Comparison of ENCODE assay signal across 21 cellular contexts in genomic region chr16:67767953-67768352, GRCh38. TPM values are rescaled to one million over a fixed set of nuclear protein-coding genes. Genes with fewer than 3 reads are reported as not detected.
DNase-seq lines count a peak whose midpoint lies in the region; ATAC-seq, FAIRE-seq and TF ChIP-seq lines count a peak whose summit lies in the region.
"Had no signal": no experiment of that assay in that cellular context is flagged by ENCODE, and none has a peak within 500 bp of the region (broad histone marks: within the 10 kb centered on the region; RNA-seq: fewer than 3 reads in every experiment).

No MANE protein-coding gene starts in this region.

- no peak for TF ChIP-seq CTCF in RWPE1 (conservative IDR thresholded peaks at IDR 0.05; ENCODE audit: low read depth)
- TF ChIP-seq CTCF in endothelial cell of umbilical vein (IDR thresholded peaks at IDR 0.05; ENCODE audit: extremely low read depth in 1 of 2, insufficient read depth in 1 of 2, low read depth in 1 of 2, low read length in 2 of 2) = no peak
- TF ChIP-seq CTCF in osteoblast (IDR thresholded peaks at IDR 0.05; ENCODE audit: extremely low read depth, low read depth, low read length) = no peak

- TF ChIP-seq POLR2A in endothelial cell of umbilical vein (IDR thresholded peaks at IDR 0.05; ENCODE audit: low read depth, low read length) = no peak

- dilution Hi-C loops in endothelial cell of umbilical vein (cut with MboI; ENCODE audit: extremely low pct_ligation_motif_present, low sequenced_read_pairs) = no loop called here

- POLR2A ChIA-PET in RWPE1 (lab: Yijun Ruan, JAX; ENCODE audit: low non-redundant PET) = no interaction called here
- POLR2A ChIA-PET in endothelial cell of umbilical vein (lab: Charles Lee) = interaction anchor here (0.6 kb wide), 1 partner anchor 39 kb away, joined by 3 read pairs; the partner anchor contains the start of genes RANBP10 and TSNAXIP1

- H3K9ac ChIP-seq in endothelial cell of umbilical vein (replicated peaks; ENCODE audit: extremely low read depth, insufficient read depth, low read length) = no peak overlapping the region

- H2AFZ ChIP-seq in endothelial cell of umbilical vein (ENCODE audit: low read depth, low read length) (no peak overlapping the region), osteoblast (ENCODE audit: low read length) (no peak overlapping the region)

- H3K79me2 ChIP-seq in endothelial cell of umbilical vein (ENCODE audit: control insufficient read depth, insufficient read depth, low read length) (no peaks in the 10 kb centered on the region), osteoblast (ENCODE audit: insufficient read depth, low read length) (peaks cover 8% of the 10 kb centered on the region)

- H4K20me1 ChIP-seq in endothelial cell of umbilical vein (replicated peaks; ENCODE audit: control insufficient read depth, extremely low read depth, insufficient read depth, low read length) (no peaks in the 10 kb centered on the region), osteoblast (ENCODE audit: insufficient read depth, low read length) (peaks cover 5% of the 10 kb centered on the region)

- peaks cover 42% of the 10 kb centered on the region for H3K4me1 ChIP-seq in endothelial cell of umbilical vein (ENCODE audit: control insufficient read depth, extremely low read depth, insufficient read depth, low read length)
- H3K4me1 ChIP-seq in osteoblast (ENCODE audit: insufficient read depth, low read length) = no peaks in the 10 kb centered on the region

- CTCF ChIA-PET in RWPE1 (lab: Yijun Ruan, JAX) = interaction anchor here (0.6 to 0.8 kb wide), 3 partner anchors 154 to 188 kb away, joined by 3 to 9 read pairs (median 4); no protein-coding TSS in a partner anchor
- CTCF ChIA-PET in endothelial cell of umbilical vein (lab: Charles Lee) = interaction anchor here (0.7 to 2.1 kb wide), 3 partner anchors 48 to 254 kb away, joined by 3 to 9 read pairs (median 3); no protein-coding TSS in a partner anchor

- intact Hi-C loops in endothelial cell of umbilical vein (cut with micrococcal nuclease) = no loop called here

- H3K27ac ChIP-seq in RWPE1 (peak overlapping the region; percentile 70), endothelial cell of umbilical vein (ENCODE audit: insufficient read depth, low read depth, low read length) (no peak overlapping the region), osteoblast (ENCODE audit: low read depth, low read length) (no peak overlapping the region)
- H3K27ac ChIP-seq: coronary artery, stomach had no signal

- H3K27me3 ChIP-seq in endothelial cell of umbilical vein (ENCODE audit: control insufficient read depth in 2 of 2, insufficient read depth in 2 of 2, low read length in 2 of 2) (no peaks in the 10 kb centered on the region), osteoblast (ENCODE audit: insufficient read depth, low read length) (no peaks in the 10 kb centered on the region)
- H3K27me3 ChIP-seq: stomach had no signal

- H3K9me1 ChIP-seq in endothelial cell of umbilical vein (replicated peaks; ENCODE audit: control insufficient read depth, extremely low read depth, insufficient read depth, low read length) = no peaks in the 10 kb centered on the region

- no peak overlapping the region for H3K4me2 ChIP-seq in endothelial cell of umbilical vein (ENCODE audit: insufficient read depth, low read length)
- H3K4me2 ChIP-seq in osteoblast (ENCODE audit: insufficient read depth, low read length) = no peak overlapping the region

- H3K4me3 ChIP-seq in endothelial cell of umbilical vein (replicated peaks in 1 of 3; ENCODE audit: insufficient read depth in 1 of 3, low read depth in 1 of 3, low read length in 3 of 3) (no peak overlapping the region), osteoblast (ENCODE audit: insufficient read depth, low read length) (no peak overlapping the region)
- H3K4me3 ChIP-seq: coronary artery, stomach had no signal

- H3K36me3 ChIP-seq in endothelial cell of umbilical vein (ENCODE audit: control insufficient read depth in 2 of 2, extremely low read depth in 1 of 2, insufficient read depth in 2 of 2, low read length in 2 of 2) (peaks cover 0 to 2% of the 10 kb centered on the region in 2 experiments), osteoblast (ENCODE audit: insufficient read depth, low read length) (peaks cover 4% of the 10 kb centered on the region)

- no peaks in the 10 kb centered on the region for H3K9me3 ChIP-seq in endothelial cell of umbilical vein (replicated peaks; ENCODE audit: control insufficient read depth, insufficient read depth, low read length)
- H3K9me3 ChIP-seq in osteoblast (ENCODE audit: low read depth, low read length) = no peaks in the 10 kb centered on the region
- H3K9me3 ChIP-seq: stomach had no signal

- DNase-seq in ELR (ENCODE audit: low read depth) (peak; percentile 85), RWPE1 (ENCODE audit: low spot score) (no peak), endothelial cell of umbilical vein (ENCODE audit: low read depth, low spot score) (no peak), osteoblast (ENCODE audit: insufficient read length, low spot score, missing footprints) (peak; percentile 77), GF-D8 (lab: John Stamatoyannopoulos, UW) (no peak)
- no peak for DNase-seq in stimulated activated CD4-positive, alpha-beta T cell treated with anti-CD3 and anti-CD28 coated beads, Interleukin-2, amount 100 ng/mL, for 24 hours
- DNase-seq: activated naive CD4-positive, alpha-beta T cell treated with anti-CD3 and anti-CD28 coated beads, Interleukin-2, amount 50 U/mL, for 16 hours; CD8-positive, alpha-beta memory T cell; glutamatergic neuron; KG1; NCI-H2029 treated with DMSO at 0.1 percent for 48 hours; NCI-H774; right cardiac atrium; SIG-M5; stomach had no signal

- BruUV-seq in endothelial cell of umbilical vein (replicated peaks; lab: Mats Ljungman, UMichigan) = no TSS peak

- peak; percentile 68 for FAIRE-seq in endothelial cell of umbilical vein (lab: Jason Lieb, UNC)
- FAIRE-seq: TTC549 had no signal

- no peak for ATAC-seq in HG03025 (IDR thresholded peaks at IDR 0.05; ENCODE audit: low FRiP score, unreplicated experiment)
- no peak for ATAC-seq in HG03439 (IDR thresholded peaks at IDR 0.05; ENCODE audit: unreplicated experiment)
- ATAC-seq: left lobe of liver; naive thymus-derived CD8-positive, alpha-beta T cell; right cardiac atrium had no signal

TF ChIP-seq in endothelial cell of umbilical vein, 7 proteins besides CTCF, POLR2A, EP300 and RAD21:
- TF ChIP-seq FOS (IDR thresholded peaks at IDR 0.05; ENCODE audit: borderline replicate concordance, insufficient read depth, low read length) = peak; percentile 40
- TF ChIP-seq MAX (IDR thresholded peaks at IDR 0.05; ENCODE audit: insufficient read depth, insufficient read length) = no peak
- peak; percentile 36 for TF ChIP-seq JUN (IDR thresholded peaks at IDR 0.05; ENCODE audit: borderline replicate concordance, insufficient read depth, insufficient read length, low read depth)

RNA-seq across cellular contexts. Expression of gene RANBP10, which starts 38.4 kb away (rescaled TPM):
- 20.6 and 25.6 TPM in 2 replicates for total RNA-seq in endothelial cell of umbilical vein
- polyA plus RNA-seq in endothelial cell of umbilical vein = 28.3 and 28.8 TPM in 2 replicates
- polyA plus RNA-seq in endothelial cell of umbilical vein (2011; cell fraction: cytosol; rRNA removed) = 16.6 and 17.2 TPM in 2 replicates
- 62.4 and 65.0 TPM in 2 replicates for polyA plus RNA-seq in endothelial cell of umbilical vein (2011; cell fraction: nucleus; rRNA removed)
- polyA plus RNA-seq in endothelial cell of umbilical vein (2012) = 15.2 and 15.6 TPM in 2 replicates
- polyA minus RNA-seq in endothelial cell of umbilical vein = 39.8 and 43.8 TPM in 2 replicates
- polyA minus RNA-seq in endothelial cell of umbilical vein (2011; cell fraction: cytosol; rRNA and poly(A)+ RNA removed) = 7.4 TPM
- polyA minus RNA-seq in endothelial cell of umbilical vein (2011; cell fraction: nucleus; rRNA and poly(A)+ RNA removed) = 22.9 and 25.6 TPM in 2 replicates
- 5.4 and 5.6 TPM in 2 replicates for total RNA-seq in osteoblast

RNA-seq across cellular contexts. Expression of gene TSNAXIP1, which starts 38.7 kb away (rescaled TPM):
- total RNA-seq in endothelial cell of umbilical vein = 0.95 and 1.0 TPM in 2 replicates
- polyA plus RNA-seq in endothelial cell of umbilical vein = 1.0 and 1.2 TPM in 2 replicates
- polyA plus RNA-seq in endothelial cell of umbilical vein (2011; cell fraction: cytosol; rRNA removed) = 0.32 and 0.79 TPM in 2 replicates
- 16.7 and 17.7 TPM in 2 replicates for polyA plus RNA-seq in endothelial cell of umbilical vein (2011; cell fraction: nucleus; rRNA removed)
- 0.79 and 0.88 TPM in 2 replicates for polyA plus RNA-seq in endothelial cell of umbilical vein (2012)
- 0.62 and 1.2 TPM in 2 replicates for polyA minus RNA-seq in endothelial cell of umbilical vein
- polyA minus RNA-seq in endothelial cell of umbilical vein (2011; cell fraction: cytosol; rRNA and poly(A)+ RNA removed) = not detected
- polyA minus RNA-seq in endothelial cell of umbilical vein (2011; cell fraction: nucleus; rRNA and poly(A)+ RNA removed) = 0.38 and 1.7 TPM in 2 replicates
- 0.88 and 1.8 TPM in 2 replicates for total RNA-seq in osteoblast

RNA-seq across cellular contexts. Expression of gene GFOD2, which starts 48.8 kb away (rescaled TPM):
- total RNA-seq in endothelial cell of umbilical vein (43.7 and 47.5 TPM in 2 replicates), osteoblast (15.9 and 19.4 TPM in 2 replicates)
- polyA plus RNA-seq in endothelial cell of umbilical vein = 36.7 and 38.1 TPM in 2 replicates
- polyA plus RNA-seq in endothelial cell of umbilical vein (2011; cell fraction: cytosol; rRNA removed) = 34.6 and 36.0 TPM in 2 replicates
- 42.1 and 48.6 TPM in 2 replicates for polyA plus RNA-seq in endothelial cell of umbilical vein (2011; cell fraction: nucleus; rRNA removed)
- 27.2 and 32.5 TPM in 2 replicates for polyA plus RNA-seq in endothelial cell of umbilical vein (2012)
- polyA minus RNA-seq in endothelial cell of umbilical vein = 54.9 and 56.1 TPM in 2 replicates
- 8.7 TPM for polyA minus RNA-seq in endothelial cell of umbilical vein (2011; cell fraction: cytosol; rRNA and poly(A)+ RNA removed)
- 21.7 and 22.4 TPM in 2 replicates for polyA minus RNA-seq in endothelial cell of umbilical vein (2011; cell fraction: nucleus; rRNA and poly(A)+ RNA removed)

Comparison
In these comparisons a context has a peak if more than half of its experiments do, and no peak if none do; other contexts are left out.
1. DNase-seq: peak in ELR (single experiment) and osteoblast (single experiment); none in RWPE1 (single experiment), endothelial cell of umbilical vein (single experiment), stimulated activated CD4-positive, alpha-beta T cell treated with anti-CD3 and anti-CD28 coated beads, Interleukin-2, amount 100 ng/mL, for 24 hours (0 of 2) and GF-D8 (single experiment).